Comparison of ENCODE assay signal across 28 cellular contexts in the genomic region with DNA sequence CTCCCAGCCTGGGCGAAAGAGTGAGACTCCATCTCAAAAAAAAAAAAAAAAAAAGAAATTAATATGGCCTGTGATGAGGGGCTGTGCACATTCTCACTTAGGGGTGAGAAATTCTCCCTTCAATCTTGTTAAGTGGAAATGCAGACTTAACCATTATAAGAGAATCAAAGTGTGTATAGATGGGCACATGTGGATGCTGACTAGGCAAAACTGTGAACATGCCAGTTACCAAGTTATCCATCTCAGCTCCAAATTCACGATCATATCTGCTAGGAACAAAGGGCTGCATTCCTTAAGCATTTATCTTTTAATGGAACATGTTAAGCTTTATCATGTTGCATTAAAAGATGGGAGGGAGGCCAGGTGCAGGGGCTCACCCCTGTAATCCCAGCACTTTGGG. TPM values are rescaled to one million over a fixed set of nuclear protein-coding genes. Genes with fewer than 3 reads are reported as not detected.
"Had no signal": no experiment of that assay in that cellular context is flagged by ENCODE, and none has a peak within 500 bp of the region (broad histone marks: within the 10 kb centered on the region; RNA-seq: fewer than 3 reads in every experiment).

No MANE protein-coding gene starts in this region.

- H3K4me1 ChIP-seq: colonic mucosa, esophagus squamous epithelium, gastrocnemius medialis, heart right ventricle, left lung, lower lobe of right lung had no signal

- H3K27me3 ChIP-seq: colonic mucosa, gastrocnemius medialis had no signal

- H3K27ac ChIP-seq: colonic mucosa, epithelial cell of prostate, esophagus squamous epithelium, gastrocnemius medialis, heart right ventricle, left lung, lower lobe of right lung had no signal

- H3K4me3 ChIP-seq: colonic mucosa, esophagus squamous epithelium, gastrocnemius medialis, heart right ventricle, left lung, lower lobe of right lung, mucosa of descending colon had no signal

- DNase-seq: colonic mucosa; cortex of kidney; effector CD8-positive, alpha-beta T cell; effector memory CD8-positive, alpha-beta T cell; endodermal cell; erythroblast; esophagus squamous epithelium; foreskin fibroblast; foreskin melanocyte; gastrocnemius medialis; glutamatergic neuron; head of caudate nucleus; heart right ventricle; hippocampal formation; left cardiac atrium; left lung; left ventricle myocardium superior; lower lobe of right lung; mesenchymal stem cell; mucosa of descending colon had no signal

- ATAC-seq: effector memory CD8-positive, alpha-beta T cell; esophagus mucosa; gastrocnemius medialis; heart right ventricle; left cardiac atrium; left lung; left ventricle myocardium superior; lower lobe of right lung; mucosa of descending colon had no signal

- FAIRE-seq: endometrium, islet of Langerhans, keratinocyte had no signal

- H3K36me3 ChIP-seq: colonic mucosa, esophagus squamous epithelium, gastrocnemius medialis, heart right ventricle, left lung, lower lobe of right lung had no signal

RNA-seq across cellular contexts. Expression of gene ZNF560, which starts 4.3 kb away (rescaled TPM):
- total RNA-seq: colonic mucosa, endodermal cell, esophagus mucosa, esophagus squamous epithelium, left ventricle myocardium superior, lower leg skin, mesothelial cell of epicardium, mucosa of descending colon, myocyte had no signal
